1 cellular context compared by ENCODE assay signal in the genomic region with DNA sequence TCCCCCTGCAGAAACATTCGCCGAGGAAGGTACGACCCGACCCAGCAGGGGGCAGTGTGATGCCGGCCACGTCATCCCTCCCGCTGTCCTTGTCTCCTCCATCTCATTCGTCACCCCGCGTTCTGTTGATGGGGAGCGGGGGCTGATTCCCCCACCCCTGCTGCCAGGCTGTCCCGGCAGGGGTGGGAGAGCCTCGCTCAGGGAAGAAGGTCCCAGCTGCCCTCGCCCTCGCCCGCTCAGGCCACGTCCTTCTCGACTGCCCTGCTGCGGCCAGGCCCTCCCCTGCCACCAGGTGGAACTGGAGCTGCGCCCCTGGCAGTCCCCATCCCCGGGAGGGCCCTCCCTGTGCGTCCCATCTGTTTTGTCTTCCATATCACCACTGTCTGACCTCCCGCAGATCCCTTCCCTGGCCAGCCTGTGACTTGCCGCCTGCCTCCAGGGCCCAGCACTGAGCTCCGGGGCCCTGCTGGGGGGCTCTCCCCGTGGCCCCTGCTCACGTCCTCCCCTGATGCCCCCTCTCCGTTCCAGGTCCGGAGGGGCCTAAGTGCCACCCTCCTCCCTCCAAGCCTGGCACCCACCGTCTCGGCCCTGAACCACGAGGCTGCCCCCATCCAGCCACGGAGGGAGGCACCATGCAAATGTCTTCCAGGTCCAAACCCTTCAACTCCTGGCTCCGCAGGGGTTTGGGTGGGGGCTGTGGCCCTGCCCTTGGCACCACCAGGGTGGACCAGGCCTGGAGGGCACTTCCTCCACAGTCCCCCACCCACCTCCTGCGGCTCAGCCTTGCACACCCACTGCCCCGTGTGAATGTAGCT.
TF ChIP-seq lines count a peak whose summit lies in the region.

No MANE protein-coding gene starts in this region.

TF ChIP-seq in WTC11, 78 proteins besides CTCF, POLR2A, EP300 and RAD21 (continued from another document and continues in another):
- TF ChIP-seq, protein P1, sequence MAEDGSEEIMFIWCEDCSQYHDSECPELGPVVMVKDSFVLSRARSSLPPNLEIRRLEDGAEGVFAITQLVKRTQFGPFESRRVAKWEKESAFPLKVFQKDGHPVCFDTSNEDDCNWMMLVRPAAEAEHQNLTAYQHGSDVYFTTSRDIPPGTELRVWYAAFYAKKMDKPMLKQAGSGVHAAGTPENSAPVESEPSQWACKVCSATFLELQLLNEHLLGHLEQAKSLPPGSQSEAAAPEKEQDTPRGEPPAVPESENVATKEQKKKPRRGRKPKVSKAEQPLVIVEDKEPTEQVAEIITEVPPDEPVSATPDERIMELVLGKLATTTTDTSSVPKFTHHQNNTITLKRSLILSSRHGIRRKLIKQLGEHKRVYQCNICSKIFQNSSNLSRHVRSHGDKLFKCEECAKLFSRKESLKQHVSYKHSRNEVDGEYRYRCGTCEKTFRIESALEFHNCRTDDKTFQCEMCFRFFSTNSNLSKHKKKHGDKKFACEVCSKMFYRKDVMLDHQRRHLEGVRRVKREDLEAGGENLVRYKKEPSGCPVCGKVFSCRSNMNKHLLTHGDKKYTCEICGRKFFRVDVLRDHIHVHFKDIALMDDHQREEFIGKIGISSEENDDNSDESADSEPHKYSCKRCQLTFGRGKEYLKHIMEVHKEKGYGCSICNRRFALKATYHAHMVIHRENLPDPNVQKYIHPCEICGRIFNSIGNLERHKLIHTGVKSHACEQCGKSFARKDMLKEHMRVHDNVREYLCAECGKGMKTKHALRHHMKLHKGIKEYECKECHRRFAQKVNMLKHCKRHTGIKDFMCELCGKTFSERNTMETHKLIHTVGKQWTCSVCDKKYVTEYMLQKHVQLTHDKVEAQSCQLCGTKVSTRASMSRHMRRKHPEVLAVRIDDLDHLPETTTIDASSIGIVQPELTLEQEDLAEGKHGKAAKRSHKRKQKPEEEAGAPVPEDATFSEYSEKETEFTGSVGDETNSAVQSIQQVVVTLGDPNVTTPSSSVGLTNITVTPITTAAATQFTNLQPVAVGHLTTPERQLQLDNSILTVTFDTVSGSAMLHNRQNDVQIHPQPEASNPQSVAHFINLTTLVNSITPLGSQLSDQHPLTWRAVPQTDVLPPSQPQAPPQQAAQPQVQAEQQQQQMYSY (CRISPR knock-in tag; IDR thresholded peaks at IDR 0.05) = no peak
- TF ChIP-seq ZMAT4 (CRISPR knock-in tag; IDR thresholded peaks at IDR 0.05) (no peak), JAZF1 (CRISPR knock-in tag; IDR thresholded peaks at IDR 0.05) (no peak), CREM (CRISPR knock-in tag; IDR thresholded peaks at IDR 0.05) (peak; percentile 88; the same call in 1 of the 2 replicates), ZNF671 (CRISPR knock-in tag; IDR thresholded peaks at IDR 0.05) (no peak), MLX (CRISPR knock-in tag; IDR thresholded peaks at IDR 0.05) (no peak), NFE2L1 (CRISPR knock-in tag; IDR thresholded peaks at IDR 0.05) (no peak), NFATC4 (CRISPR knock-in tag; IDR thresholded peaks at IDR 0.05) (no peak), ESRRA (CRISPR knock-in tag; IDR thresholded peaks at IDR 0.05; ENCODE audit: borderline replicate concordance) (no peak), RELA (CRISPR knock-in tag; IDR thresholded peaks at IDR 0.05; ENCODE audit: borderline replicate concordance) (peak; percentile 27; the same call in 1 of the 2 replicates), RORB (CRISPR knock-in tag; IDR thresholded peaks at IDR 0.05) (no peak), FOXP1 (CRISPR knock-in tag; IDR thresholded peaks at IDR 0.05; ENCODE audit: borderline replicate concordance) (peak; percentile 53; the same call in 1 of the 2 replicates), CREB1 (CRISPR knock-in tag; IDR thresholded peaks at IDR 0.05) (0 out of 2 replicates have a peak, but pooled peaks have one; percentile 58), JUN (CRISPR knock-in tag; IDR thresholded peaks at IDR 0.05) (no peak), GABPB1 (CRISPR knock-in tag; IDR thresholded peaks at IDR 0.05) (0 out of 2 replicates have a peak, but pooled peaks have one; percentile 38), ZNF532 (CRISPR knock-in tag; IDR thresholded peaks at IDR 0.05; ENCODE audit: borderline replicate concordance) (0 out of 2 replicates have a peak, but pooled peaks have one; percentile 66), ZNF138 (CRISPR knock-in tag; conservative IDR thresholded peaks at IDR 0.05) (no peak), ZNF121 (CRISPR knock-in tag; IDR thresholded peaks at IDR 0.05) (no peak), PREB (CRISPR knock-in tag; IDR thresholded peaks at IDR 0.05; ENCODE audit: borderline replicate concordance) (no peak), SMAD4 (CRISPR knock-in tag; IDR thresholded peaks at IDR 0.05) (no peak), GTF2I (CRISPR knock-in tag; conservative IDR thresholded peaks at IDR 0.05) (no peak), AR (CRISPR knock-in tag; IDR thresholded peaks at IDR 0.05) (no peak), ZNF423 (CRISPR knock-in tag; IDR thresholded peaks at IDR 0.05) (peak; percentile 61), NR1H2 (CRISPR knock-in tag; IDR thresholded peaks at IDR 0.05) (no peak), FOXK1 (CRISPR knock-in tag; IDR thresholded peaks at IDR 0.05) (peak; percentile 41; the same call in 1 of the 2 replicates), MYBL2 (CRISPR knock-in tag; IDR thresholded peaks at IDR 0.05) (no peak), NR2C2 (CRISPR knock-in tag; IDR thresholded peaks at IDR 0.05) (no peak), OVOL2 (CRISPR knock-in tag; IDR thresholded peaks at IDR 0.05; ENCODE audit: borderline replicate concordance) (no peak), SMAD3 (CRISPR knock-in tag; IDR thresholded peaks at IDR 0.05; ENCODE audit: borderline replicate concordance) (no peak), ZNF317 (CRISPR knock-in tag; IDR thresholded peaks at IDR 0.05; ENCODE audit: borderline replicate concordance, low read depth) (no peak), ZBTB21 (CRISPR knock-in tag; IDR thresholded peaks at IDR 0.05; ENCODE audit: borderline replicate concordance) (no peak), MXD4 (CRISPR knock-in tag; IDR thresholded peaks at IDR 0.05; ENCODE audit: borderline replicate concordance) (no peak)
- TF ChIP-seq, protein P2, sequence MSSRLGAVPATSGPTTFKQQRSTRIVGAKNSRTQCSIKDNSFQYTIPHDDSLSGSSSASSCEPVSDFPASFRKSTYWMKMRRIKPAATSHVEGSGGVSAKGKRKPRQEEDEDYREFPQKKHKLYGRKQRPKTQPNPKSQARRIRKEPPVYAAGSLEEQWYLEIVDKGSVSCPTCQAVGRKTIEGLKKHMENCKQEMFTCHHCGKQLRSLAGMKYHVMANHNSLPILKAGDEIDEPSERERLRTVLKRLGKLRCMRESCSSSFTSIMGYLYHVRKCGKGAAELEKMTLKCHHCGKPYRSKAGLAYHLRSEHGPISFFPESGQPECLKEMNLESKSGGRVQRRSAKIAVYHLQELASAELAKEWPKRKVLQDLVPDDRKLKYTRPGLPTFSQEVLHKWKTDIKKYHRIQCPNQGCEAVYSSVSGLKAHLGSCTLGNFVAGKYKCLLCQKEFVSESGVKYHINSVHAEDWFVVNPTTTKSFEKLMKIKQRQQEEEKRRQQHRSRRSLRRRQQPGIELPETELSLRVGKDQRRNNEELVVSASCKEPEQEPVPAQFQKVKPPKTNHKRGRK (CRISPR knock-in tag; IDR thresholded peaks at IDR 0.05; ENCODE audit: borderline replicate concordance) = no peak
- TF ChIP-seq, protein P3, sequence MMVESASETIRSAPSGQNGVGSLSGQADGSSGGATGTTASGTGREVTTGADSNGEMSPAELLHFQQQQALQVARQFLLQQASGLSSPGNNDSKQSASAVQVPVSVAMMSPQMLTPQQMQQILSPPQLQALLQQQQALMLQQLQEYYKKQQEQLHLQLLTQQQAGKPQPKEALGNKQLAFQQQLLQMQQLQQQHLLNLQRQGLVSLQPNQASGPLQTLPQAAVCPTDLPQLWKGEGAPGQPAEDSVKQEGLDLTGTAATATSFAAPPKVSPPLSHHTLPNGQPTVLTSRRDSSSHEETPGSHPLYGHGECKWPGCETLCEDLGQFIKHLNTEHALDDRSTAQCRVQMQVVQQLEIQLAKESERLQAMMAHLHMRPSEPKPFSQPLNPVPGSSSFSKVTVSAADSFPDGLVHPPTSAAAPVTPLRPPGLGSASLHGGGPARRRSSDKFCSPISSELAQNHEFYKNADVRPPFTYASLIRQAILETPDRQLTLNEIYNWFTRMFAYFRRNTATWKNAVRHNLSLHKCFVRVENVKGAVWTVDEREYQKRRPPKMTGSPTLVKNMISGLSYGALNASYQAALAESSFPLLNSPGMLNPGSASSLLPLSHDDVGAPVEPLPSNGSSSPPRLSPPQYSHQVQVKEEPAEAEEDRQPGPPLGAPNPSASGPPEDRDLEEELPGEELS (CRISPR knock-in tag; IDR thresholded peaks at IDR 0.05) = no peak
- TF ChIP-seq, protein P4, sequence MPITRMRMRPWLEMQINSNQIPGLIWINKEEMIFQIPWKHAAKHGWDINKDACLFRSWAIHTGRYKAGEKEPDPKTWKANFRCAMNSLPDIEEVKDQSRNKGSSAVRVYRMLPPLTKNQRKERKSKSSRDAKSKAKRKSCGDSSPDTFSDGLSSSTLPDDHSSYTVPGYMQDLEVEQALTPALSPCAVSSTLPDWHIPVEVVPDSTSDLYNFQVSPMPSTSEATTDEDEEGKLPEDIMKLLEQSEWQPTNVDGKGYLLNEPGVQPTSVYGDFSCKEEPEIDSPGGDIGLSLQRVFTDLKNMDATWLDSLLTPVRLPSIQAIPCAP (CRISPR knock-in tag; IDR thresholded peaks at IDR 0.05) = no peak
- TF ChIP-seq, protein P5, sequence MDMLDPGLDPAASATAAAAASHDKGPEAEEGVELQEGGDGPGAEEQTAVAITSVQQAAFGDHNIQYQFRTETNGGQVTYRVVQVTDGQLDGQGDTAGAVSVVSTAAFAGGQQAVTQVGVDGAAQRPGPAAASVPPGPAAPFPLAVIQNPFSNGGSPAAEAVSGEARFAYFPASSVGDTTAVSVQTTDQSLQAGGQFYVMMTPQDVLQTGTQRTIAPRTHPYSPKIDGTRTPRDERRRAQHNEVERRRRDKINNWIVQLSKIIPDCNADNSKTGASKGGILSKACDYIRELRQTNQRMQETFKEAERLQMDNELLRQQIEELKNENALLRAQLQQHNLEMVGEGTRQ (CRISPR knock-in tag; IDR thresholded peaks at IDR 0.05) = no peak; the same call in 1 of the 2 replicates
